Comparison of ENCODE assay signal across 8 cellular contexts in genomic region chr11:27700351-27701261, GRCh38. TPM values are rescaled to one million over a fixed set of nuclear protein-coding genes. Genes with fewer than 3 reads are reported as not detected.
A peak's percentile ranks its signal among the peaks of the same experiment; 100 is the strongest.
DNase-seq lines count a peak whose midpoint lies in the region; ATAC-seq lines count a peak whose summit lies in the region.

TSS of gene BDNF (minus strand) at chr11:27700455. CDS start at chr11:27658564, 41,891 bp downstream.

- H3K4me1 Mint-ChIP-seq in activated CD4-positive, alpha-beta T cell treated with anti-CD3 and anti-CD28 coated beads for 36 hours = peaks cover 25% of the 10 kb centered on the region
- peaks cover 15% of the 10 kb centered on the region for H3K4me1 Mint-ChIP-seq in activated T-helper 2 cell treated with anti-CD3 and anti-CD28 coated beads, Interferon-gamma antibody, Interleukin-2, Interleukin-4, amounts not matched to agents 10 μg/mL and 5 μg/mL and 100 μg/mL, durations not matched to agents 14 hours and 24 hours and 36 hours (ENCODE audit: low read depth)

- peak; percentile 19 for DNase-seq in activated CD4-positive, alpha-beta T cell treated with anti-CD3 and anti-CD28 coated beads for 36 hours
- DNase-seq in activated CD4-positive, alpha-beta T cell treated with anti-CD3 and anti-CD28 coated beads for 48 hours = no peak
- DNase-seq in activated T-helper 2 cell treated with anti-CD3 and anti-CD28 coated beads, Interferon-gamma antibody, Interleukin-2, Interleukin-4, amounts not matched to agents 10 μg/mL and 5 μg/mL and 100 μg/mL, durations not matched to agents 14 hours and 24 hours and 36 hours (ENCODE audit: low spot score) = no peak
- DNase-seq in left ventricle myocardium superior (peak; percentile 40), renal cortical epithelial cell (ENCODE audit: low read depth) (peak; percentile 16), SKM-1 (lab: John Stamatoyannopoulos, UW; ENCODE audit: unreplicated experiment) (no peak)

- H3K27ac Mint-ChIP-seq in activated CD4-positive, alpha-beta T cell treated with anti-CD3 and anti-CD28 coated beads for 36 hours = no peak within 1 kb of the TSS
- H3K27ac Mint-ChIP-seq in activated T-helper 2 cell treated with anti-CD3 and anti-CD28 coated beads, Interferon-gamma antibody, Interleukin-2, Interleukin-4, amounts not matched to agents 10 μg/mL and 5 μg/mL and 100 μg/mL, durations not matched to agents 14 hours and 24 hours and 36 hours = no peak within 1 kb of the TSS

- intact Hi-C loops in activated CD4-positive, alpha-beta T cell treated with anti-CD3 and anti-CD28 coated beads for 36 hours (cut with DNase I, micrococcal nuclease) = loop anchor here in 1 of 2 experiments (1.0 kb wide), 1 partner anchor 21 kb away; no protein-coding TSS in a partner anchor
- intact Hi-C loops in activated T-helper 2 cell treated with anti-CD3 and anti-CD28 coated beads, Interferon-gamma antibody, Interleukin-2, Interleukin-4, amounts not matched to agents 10 μg/mL and 5 μg/mL and 100 μg/mL, durations not matched to agents 14 hours and 24 hours and 36 hours (cut with micrococcal nuclease) = no loop called here
- intact Hi-C loops in left ventricle myocardium superior (cut with micrococcal nuclease) = no loop called here

- peaks cover 65% of the 10 kb centered on the region for H3K27me3 Mint-ChIP-seq in activated CD4-positive, alpha-beta T cell treated with anti-CD3 and anti-CD28 coated beads for 36 hours
- peaks cover 69% of the 10 kb centered on the region for H3K27me3 Mint-ChIP-seq in activated T-helper 2 cell treated with anti-CD3 and anti-CD28 coated beads, Interferon-gamma antibody, Interleukin-2, Interleukin-4, amounts not matched to agents 10 μg/mL and 5 μg/mL and 100 μg/mL, durations not matched to agents 14 hours and 24 hours and 36 hours (ENCODE audit: low read depth)

- CTCF ChIA-PET in activated CD4-positive, alpha-beta T cell treated with anti-CD3 and anti-CD28 coated beads for 36 hours (lab: Charles Lee) = interaction anchor here (0.5 to 2.1 kb wide), 5 partner anchors 8 to 1466 kb away, joined by 3 to 17 read pairs (median 3); no protein-coding TSS in a partner anchor

- peak within 1 kb of the TSS; percentile 60 for H3K4me3 Mint-ChIP-seq in activated CD4-positive, alpha-beta T cell treated with anti-CD3 and anti-CD28 coated beads for 36 hours
- peak within 1 kb of the TSS; percentile 61 for H3K4me3 Mint-ChIP-seq in activated T-helper 2 cell treated with anti-CD3 and anti-CD28 coated beads, Interferon-gamma antibody, Interleukin-2, Interleukin-4, amounts not matched to agents 10 μg/mL and 5 μg/mL and 100 μg/mL, durations not matched to agents 14 hours and 24 hours and 36 hours (ENCODE audit: low read depth)

- POLR2A ChIA-PET in activated CD4-positive, alpha-beta T cell treated with anti-CD3 and anti-CD28 coated beads for 36 hours (lab: Charles Lee) = no interaction called here

- H3K9me3 Mint-ChIP-seq in activated CD4-positive, alpha-beta T cell treated with anti-CD3 and anti-CD28 coated beads for 36 hours (ENCODE audit: low read depth) = no peaks in the 10 kb centered on the region
- H3K9me3 Mint-ChIP-seq in activated T-helper 2 cell treated with anti-CD3 and anti-CD28 coated beads, Interferon-gamma antibody, Interleukin-2, Interleukin-4, amounts not matched to agents 10 μg/mL and 5 μg/mL and 100 μg/mL, durations not matched to agents 14 hours and 24 hours and 36 hours = no peaks in the 10 kb centered on the region

- H3K36me3 Mint-ChIP-seq in activated CD4-positive, alpha-beta T cell treated with anti-CD3 and anti-CD28 coated beads for 36 hours (ENCODE audit: low read depth) = no peaks in the 10 kb centered on the region
- no peaks in the 10 kb centered on the region for H3K36me3 Mint-ChIP-seq in activated T-helper 2 cell treated with anti-CD3 and anti-CD28 coated beads, Interferon-gamma antibody, Interleukin-2, Interleukin-4, amounts not matched to agents 10 μg/mL and 5 μg/mL and 100 μg/mL, durations not matched to agents 14 hours and 24 hours and 36 hours (ENCODE audit: low read depth)

- ATAC-seq in activated CD4-positive, alpha-beta T cell treated with anti-CD3 and anti-CD28 coated beads for 36 hours = no peak
- ATAC-seq in HG03571 (IDR thresholded peaks at IDR 0.05; ENCODE audit: unreplicated experiment) (peak; percentile 21), left ventricle myocardium superior (peak; percentile 63), GM19455 (IDR thresholded peaks at IDR 0.05; ENCODE audit: unreplicated experiment) (no peak)

RNA-seq across cellular contexts. Expression of gene BDNF, which starts in this region (rescaled TPM):
- total RNA-seq in activated CD4-positive, alpha-beta T cell treated with anti-CD3 and anti-CD28 coated beads for 36 hours = not detected
- not detected in 2 replicates for total RNA-seq in activated T-helper 2 cell treated with anti-CD3 and anti-CD28 coated beads, Interferon-gamma antibody, Interleukin-2, Interleukin-4, amounts not matched to agents 10 μg/mL and 5 μg/mL and 100 μg/mL, durations not matched to agents 14 hours and 24 hours and 36 hours
- total RNA-seq in left ventricle myocardium superior (2.4 TPM), renal cortical epithelial cell (6.4 and 7.6 TPM in 2 replicates)

Comparison
In these comparisons a context has a peak if more than half of its experiments do, and no peak if none do; other contexts are left out.
1. Peak in DNase-seq in activated CD4-positive, alpha-beta T cell treated with anti-CD3 and anti-CD28 coated beads for 36 hours; RNA of the gene not detected or under 1 TPM.
2. ATAC-seq: peak in HG03571 (single experiment) and left ventricle myocardium superior (single experiment); none in activated CD4-positive, alpha-beta T cell treated with anti-CD3 and anti-CD28 coated beads for 36 hours (single experiment) and GM19455 (single experiment).
3. DNase-seq: peak in left ventricle myocardium superior (single experiment) and renal cortical epithelial cell (single experiment); none in activated CD4-positive, alpha-beta T cell treated with anti-CD3 and anti-CD28 coated beads for 48 hours (single experiment), activated T-helper 2 cell treated with anti-CD3 and anti-CD28 coated beads, Interferon-gamma antibody, Interleukin-2, Interleukin-4, amounts not matched to agents 10 μg/mL and 5 μg/mL and 100 μg/mL, durations not matched to agents 14 hours and 24 hours and 36 hours (single experiment) and SKM-1 (single experiment).